In the genomic region with DNA sequence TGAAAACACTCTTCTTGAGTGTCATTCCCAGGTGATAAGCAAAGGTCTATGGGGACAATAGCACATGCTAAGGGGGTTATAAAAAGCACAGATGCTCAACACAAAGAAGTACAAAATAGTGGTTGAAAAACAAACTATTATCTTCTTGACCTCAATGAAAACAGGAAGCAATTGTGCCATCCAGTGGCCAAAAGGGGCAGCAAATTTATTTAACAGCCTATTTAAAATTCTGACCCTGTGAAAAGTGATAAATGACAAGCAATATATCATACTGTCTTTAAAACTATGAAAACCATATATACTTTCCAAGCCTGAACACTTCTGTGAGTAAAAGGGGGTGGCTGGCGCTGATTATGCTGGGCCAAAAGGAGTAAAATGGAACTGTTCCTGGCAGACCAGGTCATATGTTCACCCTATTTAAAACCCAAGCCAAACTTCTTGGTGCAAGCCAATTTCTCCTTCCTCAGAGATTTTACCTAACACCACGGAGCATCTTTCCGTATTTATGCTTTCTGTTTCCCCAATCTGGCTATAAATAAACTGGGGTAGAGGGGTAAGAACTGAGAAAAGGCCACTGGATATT, we compare ENCODE assay signal across 8 cellular contexts. TPM values are rescaled to one million over a fixed set of nuclear protein-coding genes. Genes with fewer than 3 reads are reported as not detected.
DNase-seq lines count a peak whose midpoint lies in the region; ATAC-seq and TF ChIP-seq lines count a peak whose summit lies in the region.

No MANE protein-coding gene starts in this region.

- H3K27ac ChIP-seq in dorsolateral prefrontal cortex (no peak overlapping the region), suprapubic skin (no peak overlapping the region)

- 77% methylated on average over 3 of the region's 3 CpGs for WGBS in suprapubic skin

- TF ChIP-seq CTCF in dorsolateral prefrontal cortex (IDR thresholded peaks at IDR 0.05 in 54 of 56, conservative IDR thresholded peaks at IDR 0.05 in 2 of 56; ENCODE audit: low read depth in 1 of 56, partially characterized antibody in 56 of 56): peak; percentile 47 to 88 (median 72)
- peak in 1 of 2 donors; percentile 48 for TF ChIP-seq CTCF in suprapubic skin (IDR thresholded peaks at IDR 0.05)

- no peak overlapping the region for H3K4me3 ChIP-seq in dorsolateral prefrontal cortex
- no peak overlapping the region for H3K4me3 ChIP-seq in suprapubic skin

- no peak for ATAC-seq in HG02981 (IDR thresholded peaks at IDR 0.05; ENCODE audit: unreplicated experiment)

- peaks cover 29% of the 10 kb centered on the region for H3K36me3 ChIP-seq in suprapubic skin

- no peaks in the 10 kb centered on the region for H3K27me3 ChIP-seq in dorsolateral prefrontal cortex
- no peaks in the 10 kb centered on the region for H3K27me3 ChIP-seq in suprapubic skin

- no peaks in the 10 kb centered on the region for H3K9me3 ChIP-seq in suprapubic skin

- intact Hi-C loops in dorsolateral prefrontal cortex (cut with DNase I): loop anchor here (5.0 to 10.0 kb wide), 5 partner anchors 298 to 1138 kb away; a partner anchor contains a TSS

- no peak for TF ChIP-seq POLR2A in suprapubic skin (IDR thresholded peaks at IDR 0.05)

- DNase-seq in activated CD8-positive, alpha-beta memory T cell treated with anti-CD3 and anti-CD28 coated beads, Interleukin-2, amount 50 U/mL, for 4 hours: peak; percentile 18
- no peak for DNase-seq in activated CD8-positive, alpha-beta memory T cell treated with anti-CD3 and anti-CD28 coated beads, Interleukin-2, amount 50 U/mL, for 48 hours
- DNase-seq in HuH-7 (ENCODE audit: low spot score) (peak; percentile 26), RPMI7951 (ENCODE audit: low read depth) (peak; percentile 50), dorsolateral prefrontal cortex (peak in 3 of 10 donors; percentile 14 to 56 (median 31)), mucosa of gallbladder (ENCODE audit: low spot score) (peak; percentile 29), suprapubic skin (ENCODE audit: low spot score in 2 of 2) (no peak)

- TF ChIP-seq EP300 in suprapubic skin (IDR thresholded peaks at IDR 0.05): no peak

- no peaks in the 10 kb centered on the region for H3K4me1 ChIP-seq in suprapubic skin

RNA-seq across cellular contexts. Expression of a gene that starts 29.7 kb away (rescaled TPM):
- total RNA-seq in RPMI7951 (2014; rRNA removed; shearing (Covaris generic)): 33.4 and 38.3 TPM in 2 replicates
- 10 to 100 TPM in 119 of 120 experiments, 1 to 10 TPM in 1; 8.5 to 18.4 (median 13.1) TPM for total RNA-seq in dorsolateral prefrontal cortex
- total RNA-seq in mucosa of gallbladder: 10.2 TPM
- 10 to 100 TPM; 17.1 to 33.6 (median 22.9) TPM for total RNA-seq in suprapubic skin

Comparison
In these comparisons a context has a peak if more than half of its experiments do, and no peak if none do; other contexts are left out.
1. DNase-seq: peak in activated CD8-positive, alpha-beta memory T cell treated with anti-CD3 and anti-CD28 coated beads, Interleukin-2, amount 50 U/mL, for 4 hours (single experiment), HuH-7 (single experiment), RPMI7951 (single experiment) and mucosa of gallbladder (single experiment); none in activated CD8-positive, alpha-beta memory T cell treated with anti-CD3 and anti-CD28 coated beads, Interleukin-2, amount 50 U/mL, for 48 hours (single experiment) and suprapubic skin (0 of 2).